ENCODE assay signal across 11 cellular contexts in the genomic region with DNA sequence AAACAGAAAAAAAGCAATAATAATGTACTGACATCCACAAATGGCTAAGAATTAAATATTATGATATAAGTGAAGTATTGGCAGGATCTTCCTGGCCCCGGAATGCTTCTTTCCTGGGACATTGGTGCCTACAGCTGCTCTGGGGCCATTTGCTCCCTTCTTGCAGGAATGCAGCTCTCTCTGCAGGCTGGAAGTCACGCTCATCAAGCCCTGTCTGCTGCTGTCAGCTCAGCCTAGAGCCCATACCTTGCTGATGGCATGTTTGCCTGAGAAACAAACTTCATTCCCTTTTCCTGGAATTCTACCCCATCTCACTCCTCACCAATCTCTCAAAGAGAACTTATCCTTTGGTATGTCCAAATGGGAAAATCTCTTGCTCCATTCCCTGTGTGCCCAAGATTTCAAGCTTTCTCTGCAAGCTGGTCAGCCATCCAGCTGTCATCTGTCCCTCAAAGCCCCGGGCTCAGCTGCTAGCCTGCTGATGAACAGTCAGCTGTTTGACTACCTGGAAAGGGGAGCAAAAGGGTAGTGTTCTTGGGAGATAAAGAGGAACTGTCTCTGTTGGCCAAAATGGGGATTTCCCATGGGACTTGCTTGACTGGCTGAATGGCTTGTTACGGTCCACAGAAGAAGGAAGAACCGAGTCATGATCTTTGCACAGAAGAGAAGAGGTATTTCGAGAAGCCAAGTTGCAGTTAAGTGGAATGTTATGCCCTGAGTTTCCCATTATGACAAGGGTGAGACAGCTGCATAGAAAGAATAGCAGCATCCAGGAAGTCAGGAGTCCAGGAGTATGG. TPM values are rescaled to one million over a fixed set of nuclear protein-coding genes. Genes with fewer than 3 reads are reported as not detected.
A peak's percentile ranks its signal among the peaks of the same experiment; 100 is the strongest.
DNase-seq lines count a peak whose midpoint lies in the region; ATAC-seq lines count a peak whose summit lies in the region.
"Had no signal": no experiment of that assay in that cellular context is flagged by ENCODE, and none has a peak within 500 bp of the region (broad histone marks: within the 10 kb centered on the region; RNA-seq: fewer than 3 reads in every experiment).

No MANE protein-coding gene starts in this region.

- peaks cover 0 to 11% (median 5%) of the 10 kb centered on the region in 5 donors for H3K36me3 Mint-ChIP-seq in naive thymus-derived CD4-positive, alpha-beta T cell

- H3K27me3 Mint-ChIP-seq in naive thymus-derived CD4-positive, alpha-beta T cell, result peaks cover 6 to 20% (median 11%) of the 10 kb centered on the region in 5 donors

- CTCF ChIA-PET in naive thymus-derived CD4-positive, alpha-beta T cell (lab: Charles Lee), result no interaction called here

- H3K27me3 ChIP-seq in naive thymus-derived CD4-positive, alpha-beta T cell (ENCODE audit: control insufficient read depth in 2 of 2, insufficient read depth in 2 of 2, low read length in 2 of 2), result no peaks in the 10 kb centered on the region

- ATAC-seq in GM18858 (IDR thresholded peaks at IDR 0.05; ENCODE audit: unreplicated experiment) (peak; percentile 72), GM21717 (IDR thresholded peaks at IDR 0.05; ENCODE audit: unreplicated experiment) (peak; percentile 62), HG03575 (IDR thresholded peaks at IDR 0.05; ENCODE audit: extremely low read depth, insufficient number of reproducible peaks, low FRiP score, unreplicated experiment) (peak; percentile 54)
- ATAC-seq in naive thymus-derived CD4-positive, alpha-beta T cell, result peak; percentile 56
- ATAC-seq: activated naive CD4-positive, alpha-beta T cell treated with anti-CD3 and anti-CD28 coated beads, Interleukin-2, amount 50 U/mL, for 72 hours had no signal

- POLR2A ChIA-PET in naive thymus-derived CD4-positive, alpha-beta T cell (lab: Charles Lee), result no interaction called here

- H3K4me3 Mint-ChIP-seq in naive thymus-derived CD4-positive, alpha-beta T cell, result no peak overlapping the region

- no peak overlapping the region for H3K27ac Mint-ChIP-seq in naive thymus-derived CD4-positive, alpha-beta T cell
- H3K27ac Mint-ChIP-seq: activated naive CD4-positive, alpha-beta T cell treated with anti-CD3 and anti-CD28 coated beads, Interleukin-2, amount 50 U/mL, for 72 hours had no signal

- peaks cover 0 to 3% (median 3%) of the 10 kb centered on the region in 3 experiments for H3K9me3 ChIP-seq in naive thymus-derived CD4-positive, alpha-beta T cell (ENCODE audit: control insufficient read depth in 2 of 3, low read length in 3 of 3)

- peaks cover 0 to 21% (median 0%) of the 10 kb centered on the region in 7 donors for H3K4me1 Mint-ChIP-seq in naive thymus-derived CD4-positive, alpha-beta T cell

- intact Hi-C loops in naive thymus-derived CD4-positive, alpha-beta T cell (cut with micrococcal nuclease), result no loop called here

- H3K27ac ChIP-seq in naive thymus-derived CD4-positive, alpha-beta T cell (ENCODE audit: low read depth, low read length), result no peak overlapping the region
- H3K27ac ChIP-seq: parathyroid adenoma had no signal

- H3K9me3 Mint-ChIP-seq in naive thymus-derived CD4-positive, alpha-beta T cell, result peaks cover 0 to 24% (median 16%) of the 10 kb centered on the region in 11 donors

- H3K4me3 ChIP-seq in naive thymus-derived CD4-positive, alpha-beta T cell (ENCODE audit: low read length), result no peak overlapping the region

- no peak for DNase-seq in naive thymus-derived CD4-positive, alpha-beta T cell
- DNase-seq in KG1 (lab: John Stamatoyannopoulos, UW) (no peak), AG08395 (ENCODE audit: low spot score) (no peak), NOMO-1 (lab: John Stamatoyannopoulos, UW; ENCODE audit: unreplicated experiment in 2 of 2) (no peak)
- DNase-seq in stimulated activated CD4-positive, alpha-beta T cell treated with anti-CD3 and anti-CD28 coated beads, Interleukin-4, amount 100 ng/mL, for 1 hour, result no peak
- DNase-seq: stimulated activated naive CD4-positive, alpha-beta T cell treated with Interleukin-2 at 50 U/mL for 16 hours had no signal

- no peaks in the 10 kb centered on the region for H3K4me1 ChIP-seq in naive thymus-derived CD4-positive, alpha-beta T cell (ENCODE audit: control insufficient read depth in 2 of 2, insufficient read depth in 2 of 2, low read length in 2 of 2)
- H3K4me1 ChIP-seq: parathyroid adenoma had no signal

- no peaks in the 10 kb centered on the region for H3K36me3 ChIP-seq in naive thymus-derived CD4-positive, alpha-beta T cell (ENCODE audit: control insufficient read depth in 2 of 3, insufficient read depth in 3 of 3, low read length in 3 of 3)

RNA-seq across cellular contexts. Expression of gene RASSF4, which starts 12.0 kb away (rescaled TPM):
- 10 to 100 TPM in 1 of 5 experiments, 1 to 10 TPM in 4; 1.9 to 53.4 (median 3.0) TPM for total RNA-seq in naive thymus-derived CD4-positive, alpha-beta T cell
- polyA plus RNA-seq in naive thymus-derived CD4-positive, alpha-beta T cell, result 1 to 10 TPM in 1 of 2 donors, under 1 TPM in 1; 0.84 to 1.3 TPM

RNA-seq across cellular contexts. Expression of gene DEPP1, which starts 31.1 kb away (rescaled TPM):
- 1 to 10 TPM in 1 of 5 experiments, under 1 TPM in 3, not detected in 1; 0.24 to 4.0 (median 0.61) TPM for total RNA-seq in naive thymus-derived CD4-positive, alpha-beta T cell
- under 1 TPM; 0.41 to 0.67 TPM for polyA plus RNA-seq in naive thymus-derived CD4-positive, alpha-beta T cell

RNA-seq across cellular contexts. Expression of gene TMEM72, which starts 36.4 kb away (rescaled TPM):
- total RNA-seq in naive thymus-derived CD4-positive, alpha-beta T cell, result not detected
- not detected for polyA plus RNA-seq in naive thymus-derived CD4-positive, alpha-beta T cell
- total RNA-seq: activated naive CD4-positive, alpha-beta T cell treated with anti-CD3 and anti-CD28 coated beads, Interleukin-2, amount 50 U/mL, for 72 hours had no signal

RNA-seq across cellular contexts. Expression of gene ZNF22, which starts 53.2 kb away (rescaled TPM):
- total RNA-seq in naive thymus-derived CD4-positive, alpha-beta T cell, result 10 to 100 TPM; 13.1 to 33.6 (median 27.4) TPM
- polyA plus RNA-seq in naive thymus-derived CD4-positive, alpha-beta T cell, result 10 to 100 TPM; 41.1 to 44.7 TPM
